15 cellular contexts compared by ENCODE assay signal in the genomic region with DNA sequence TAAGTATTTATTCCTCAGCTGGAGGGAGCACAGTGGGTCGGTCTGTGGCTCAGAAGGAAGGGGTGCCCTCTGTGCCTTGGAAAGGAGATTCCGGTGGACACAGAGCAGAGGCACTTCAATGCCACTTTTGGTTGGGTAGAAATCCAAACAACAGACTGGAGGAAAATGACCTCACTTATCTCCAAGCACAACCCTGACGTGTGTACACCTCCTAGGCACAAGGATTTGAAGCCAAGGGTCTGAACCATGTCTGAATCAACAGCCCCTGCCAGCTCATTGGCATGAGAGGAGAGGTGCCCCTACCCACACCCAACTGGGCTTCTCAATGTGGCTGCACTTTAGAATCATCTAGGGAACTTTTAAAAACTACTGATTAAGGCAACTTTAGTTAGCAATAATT. TPM values are rescaled to one million over a fixed set of nuclear protein-coding genes. Genes with fewer than 3 reads are reported as not detected.
DNase-seq lines count a peak whose midpoint lies in the region; ATAC-seq and TF ChIP-seq lines count a peak whose summit lies in the region.
"Had no signal": no experiment of that assay in that cellular context is flagged by ENCODE, and none has a peak within 500 bp of the region (broad histone marks: within the 10 kb centered on the region; RNA-seq: fewer than 3 reads in every experiment).

No MANE protein-coding gene starts in this region.

- H3K9me2 ChIP-seq in GM23338 (ENCODE audit: insufficient read depth), result peaks cover 6% of the 10 kb centered on the region; the same call in 1 of the 2 replicates

- ATAC-seq in GM23338 (no peak), HG03432 (IDR thresholded peaks at IDR 0.05; ENCODE audit: unreplicated experiment) (no peak), GM19467 (IDR thresholded peaks at IDR 0.05; ENCODE audit: unreplicated experiment) (no peak)
- ATAC-seq: A549; CD8-positive, alpha-beta T cell had no signal

- no peaks in the 10 kb centered on the region for H3K4me1 ChIP-seq in GM23338 (ENCODE audit: insufficient read depth)
- peaks cover 16 to 31% of the 10 kb centered on the region in 2 donors for H3K4me1 ChIP-seq in thyroid gland
- H3K4me1 ChIP-seq: A549; BLaER1 treated with 17β-estradiol and CSF1 and Interleukin-3, amounts not matched to agents 10 nM and 100 nM had no signal

- intact Hi-C loops in thyroid gland (cut with DNase I), result no loop called here

- peaks cover 5% of the 10 kb centered on the region for H3K27me3 Mint-ChIP-seq in GM23338 (ENCODE audit: insufficient read depth, low read depth, poor library complexity)
- H3K27me3 Mint-ChIP-seq: B cell had no signal

- H3K27ac Mint-ChIP-seq in GM23338, result no peak overlapping the region
- H3K27ac Mint-ChIP-seq: B cell; CD4-positive, alpha-beta T cell; CD8-positive, alpha-beta T cell had no signal

- no peaks in the 10 kb centered on the region for H4K20me1 ChIP-seq in GM23338 (replicated peaks; ENCODE audit: insufficient read depth)
- H4K20me1 ChIP-seq: BLaER1 treated with 17β-estradiol and CSF1 and Interleukin-3, amounts not matched to agents 10 nM and 100 nM had no signal

- H3K36me3 Mint-ChIP-seq in GM23338 (ENCODE audit: low read depth), result peaks cover 6% of the 10 kb centered on the region
- H3K36me3 Mint-ChIP-seq: CD8-positive, alpha-beta T cell had no signal

- H3K27ac ChIP-seq in GM23338 (ENCODE audit: low read depth), result no peak overlapping the region
- H3K27ac ChIP-seq in epithelial cell of prostate, result peak overlapping the region; percentile 59
- peak overlapping the region; percentile 82 to 94 (median 85) for H3K27ac ChIP-seq in thyroid gland
- H3K27ac ChIP-seq: 22Rv1; A549; BLaER1 treated with 17β-estradiol and CSF1 and Interleukin-3, amounts not matched to agents 10 nM and 100 nM; C4-2B had no signal

- no peaks in the 10 kb centered on the region for H3K4me1 Mint-ChIP-seq in GM23338
- H3K4me1 Mint-ChIP-seq: B cell had no signal

- H3K4me2 ChIP-seq in GM23338, result no peak overlapping the region
- H3K4me2 ChIP-seq: A549; BLaER1 treated with 17β-estradiol and CSF1 and Interleukin-3, amounts not matched to agents 10 nM and 100 nM had no signal

- TF ChIP-seq POLR2A in thyroid gland (IDR thresholded peaks at IDR 0.05), result peak in 1 of 2 donors; percentile 77

- 0 out of 2 replicates have a peak, but pooled peaks cover under 1% of the 10 kb centered on the region for H3F3A ChIP-seq in GM23338 (replicated peaks; ENCODE audit: low read depth)

- no peak overlapping the region for H3K4me3 ChIP-seq in GM23338
- H3K4me3 ChIP-seq in thyroid gland (replicated peaks in 1 of 3), result no peak overlapping the region
- H3K4me3 ChIP-seq: A549; BLaER1 treated with 17β-estradiol and CSF1 and Interleukin-3, amounts not matched to agents 10 nM and 100 nM had no signal

- H3K36me3 ChIP-seq in GM23338 (ENCODE audit: insufficient read depth) (no peaks in the 10 kb centered on the region), thyroid gland (no peaks in the 10 kb centered on the region)
- H3K36me3 ChIP-seq: BLaER1 treated with 17β-estradiol and CSF1 and Interleukin-3, amounts not matched to agents 10 nM and 100 nM had no signal

- H3K27me3 ChIP-seq in GM23338 (ENCODE audit: insufficient read depth) (no peaks in the 10 kb centered on the region), thyroid gland (no peaks in the 10 kb centered on the region)
- H3K27me3 ChIP-seq: BLaER1 treated with 17β-estradiol and CSF1 and Interleukin-3, amounts not matched to agents 10 nM and 100 nM had no signal

- no peak for DNase-seq in GM23338 (ENCODE audit: low spot score)
- DNase-seq in epithelial cell of prostate (ENCODE audit: low read depth, low spot score), result no peak
- DNase-seq in thyroid gland, result peak; percentile 68 to 72
- DNase-seq: Caco-2; Calu3; CD4-positive, alpha-beta T cell; CD8-positive, alpha-beta T cell; DMS79 treated with DMSO at 0.1 percent for 48 hours had no signal

- 0 out of 2 replicates have a peak overlapping the region, but pooled peaks have one; percentile 10 for H2AFZ ChIP-seq in GM23338

- no peaks in the 10 kb centered on the region for H3K79me2 ChIP-seq in GM23338 (replicated peaks; ENCODE audit: insufficient read depth)

- TF ChIP-seq CTCF in GM23338 (conservative IDR thresholded peaks at IDR 0.05; ENCODE audit: low read depth in 2 of 2), result no peak
- no peak for TF ChIP-seq CTCF in thyroid gland (IDR thresholded peaks at IDR 0.05)

- WGBS in thyroid gland, 2 donors, result 18 to 53% methylated on average over 3 of the region's 3 CpGs

- no peaks in the 10 kb centered on the region for H3K9me3 Mint-ChIP-seq in GM23338
- H3K9me3 Mint-ChIP-seq: CD4-positive, alpha-beta T cell; CD8-positive, alpha-beta T cell had no signal

- H3K4me3 Mint-ChIP-seq in GM23338, result no peak overlapping the region
- H3K4me3 Mint-ChIP-seq: B cell; CD4-positive, alpha-beta T cell; CD8-positive, alpha-beta T cell had no signal

- H3K9me3 ChIP-seq in thyroid gland, result no peaks in the 10 kb centered on the region
- H3K9me3 ChIP-seq: A549, Caco-2 had no signal

TF ChIP-seq in GM23338, 12 proteins besides CTCF, POLR2A, EP300 and RAD21 (continues in another document):
- TF ChIP-seq JUNB (IDR thresholded peaks at IDR 0.05; ENCODE audit: unreplicated experiment) (no peak), ZNF114 (CRISPR knock-in tag; IDR thresholded peaks at IDR 0.05) (no peak), EZH2phosphoT487 (IDR thresholded peaks at IDR 0.05; ENCODE audit: unreplicated experiment) (no peak), POLR2AphosphoS5 (IDR thresholded peaks at IDR 0.05; ENCODE audit: low read depth) (no peak), EZH2 (IDR thresholded peaks at IDR 0.05; ENCODE audit: low read depth, unreplicated experiment) (no peak), CREB1 (CRISPR knock-in tag; IDR thresholded peaks at IDR 0.05; ENCODE audit: low read depth) (no peak), NANOG (IDR thresholded peaks at IDR 0.05; ENCODE audit: borderline replicate concordance) (no peak), ZNF331 (CRISPR knock-in tag; IDR thresholded peaks at IDR 0.05; ENCODE audit: low read depth) (no peak), STAT1 (IDR thresholded peaks at IDR 0.05; ENCODE audit: unreplicated experiment) (no peak)
- TF ChIP-seq, protein P1, sequence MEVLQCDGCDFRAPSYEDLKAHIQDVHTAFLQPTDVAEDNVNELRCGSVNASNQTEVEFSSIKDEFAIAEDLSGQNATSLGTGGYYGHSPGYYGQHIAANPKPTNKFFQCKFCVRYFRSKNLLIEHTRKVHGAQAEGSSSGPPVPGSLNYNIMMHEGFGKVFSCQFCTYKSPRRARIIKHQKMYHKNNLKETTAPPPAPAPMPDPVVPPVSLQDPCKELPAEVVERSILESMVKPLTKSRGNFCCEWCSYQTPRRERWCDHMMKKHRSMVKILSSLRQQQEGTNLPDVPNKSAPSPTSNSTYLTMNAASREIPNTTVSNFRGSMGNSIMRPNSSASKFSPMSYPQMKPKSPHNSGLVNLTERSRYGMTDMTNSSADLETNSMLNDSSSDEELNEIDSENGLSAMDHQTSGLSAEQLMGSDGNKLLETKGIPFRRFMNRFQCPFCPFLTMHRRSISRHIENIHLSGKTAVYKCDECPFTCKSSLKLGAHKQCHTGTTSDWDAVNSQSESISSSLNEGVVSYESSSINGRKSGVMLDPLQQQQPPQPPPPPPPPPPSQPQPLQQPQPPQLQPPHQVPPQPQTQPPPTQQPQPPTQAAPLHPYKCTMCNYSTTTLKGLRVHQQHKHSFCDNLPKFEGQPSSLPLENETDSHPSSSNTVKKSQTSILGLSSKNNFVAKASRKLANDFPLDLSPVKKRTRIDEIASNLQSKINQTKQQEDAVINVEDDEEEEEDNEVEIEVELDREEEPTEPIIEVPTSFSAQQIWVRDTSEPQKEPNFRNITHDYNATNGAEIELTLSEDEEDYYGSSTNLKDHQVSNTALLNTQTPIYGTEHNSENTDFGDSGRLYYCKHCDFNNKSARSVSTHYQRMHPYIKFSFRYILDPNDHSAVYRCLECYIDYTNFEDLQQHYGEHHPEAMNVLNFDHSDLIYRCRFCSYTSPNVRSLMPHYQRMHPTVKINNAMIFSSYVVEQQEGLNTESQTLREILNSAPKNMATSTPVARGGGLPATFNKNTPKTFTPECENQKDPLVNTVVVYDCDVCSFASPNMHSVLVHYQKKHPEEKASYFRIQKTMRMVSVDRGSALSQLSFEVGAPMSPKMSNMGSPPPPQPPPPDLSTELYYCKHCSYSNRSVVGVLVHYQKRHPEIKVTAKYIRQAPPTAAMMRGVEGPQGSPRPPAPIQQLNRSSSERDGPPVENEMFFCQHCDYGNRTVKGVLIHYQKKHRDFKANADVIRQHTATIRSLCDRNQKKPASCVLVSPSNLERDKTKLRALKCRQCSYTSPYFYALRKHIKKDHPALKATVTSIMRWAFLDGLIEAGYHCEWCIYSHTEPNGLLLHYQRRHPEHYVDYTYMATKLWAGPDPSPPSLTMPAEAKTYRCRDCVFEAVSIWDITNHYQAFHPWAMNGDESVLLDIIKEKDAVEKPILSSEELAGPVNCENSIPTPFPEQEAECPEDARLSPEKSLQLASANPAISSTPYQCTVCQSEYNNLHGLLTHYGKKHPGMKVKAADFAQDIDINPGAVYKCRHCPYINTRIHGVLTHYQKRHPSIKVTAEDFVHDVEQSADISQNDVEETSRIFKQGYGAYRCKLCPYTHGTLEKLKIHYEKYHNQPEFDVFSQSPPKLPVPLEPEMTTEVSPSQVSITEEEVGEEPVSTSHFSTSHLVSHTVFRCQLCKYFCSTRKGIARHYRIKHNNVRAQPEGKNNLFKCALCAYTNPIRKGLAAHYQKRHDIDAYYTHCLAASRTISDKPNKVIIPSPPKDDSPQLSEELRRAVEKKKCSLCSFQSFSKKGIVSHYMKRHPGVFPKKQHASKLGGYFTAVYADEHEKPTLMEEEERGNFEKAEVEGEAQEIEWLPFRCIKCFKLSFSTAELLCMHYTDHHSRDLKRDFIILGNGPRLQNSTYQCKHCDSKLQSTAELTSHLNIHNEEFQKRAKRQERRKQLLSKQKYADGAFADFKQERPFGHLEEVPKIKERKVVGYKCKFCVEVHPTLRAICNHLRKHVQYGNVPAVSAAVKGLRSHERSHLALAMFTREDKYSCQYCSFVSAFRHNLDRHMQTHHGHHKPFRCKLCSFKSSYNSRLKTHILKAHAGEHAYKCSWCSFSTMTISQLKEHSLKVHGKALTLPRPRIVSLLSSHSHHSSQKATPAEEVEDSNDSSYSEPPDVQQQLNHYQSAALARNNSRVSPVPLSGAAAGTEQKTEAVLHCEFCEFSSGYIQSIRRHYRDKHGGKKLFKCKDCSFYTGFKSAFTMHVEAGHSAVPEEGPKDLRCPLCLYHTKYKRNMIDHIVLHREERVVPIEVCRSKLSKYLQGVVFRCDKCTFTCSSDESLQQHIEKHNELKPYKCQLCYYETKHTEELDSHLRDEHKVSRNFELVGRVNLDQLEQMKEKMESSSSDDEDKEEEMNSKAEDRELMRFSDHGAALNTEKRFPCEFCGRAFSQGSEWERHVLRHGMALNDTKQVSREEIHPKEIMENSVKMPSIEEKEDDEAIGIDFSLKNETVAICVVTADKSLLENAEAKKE (CRISPR knock-in tag; IDR thresholded peaks at IDR 0.05), result no peak

RNA-seq across cellular contexts. Expression of gene CD24, which starts 13.4 kb away (rescaled TPM):
- 2,810 and 2,907 TPM in 2 replicates for total RNA-seq in GM23338 (2014; rRNA removed; shearing (Covaris generic))
- polyA plus RNA-seq in GM23338 (2016; fragmentation: Nextera tagmentation; extraction: Ambion mirVana), result 1,325 and 1,373 TPM in 2 replicates
- 1,000 to 10,000 TPM; 1,557 to 2,748 (median 2,297) TPM for total RNA-seq in thyroid gland
- total RNA-seq: CD4-positive, alpha-beta T cell had no signal

Comparison
In these comparisons a context has a peak if more than half of its experiments do, and no peak if none do; other contexts are left out.
1. DNase-seq: peak in thyroid gland (2 of 2); none in GM23338 (single experiment) and epithelial cell of prostate (single experiment).